In genomic region chr14:81051547-81051946, GRCh38 we compare ENCODE assay signal across 26 cellular contexts.
DNase-seq lines count a peak whose midpoint lies in the region; ATAC-seq, FAIRE-seq and TF ChIP-seq lines count a peak whose summit lies in the region.
"Had no signal": no experiment of that assay in that cellular context is flagged by ENCODE, and none has a peak within 500 bp of the region (broad histone marks: within the 10 kb centered on the region; RNA-seq: fewer than 3 reads in every experiment).

No MANE protein-coding gene starts in this region.

- H3K9me3 ChIP-seq in OCI-LY7 (ENCODE audit: low read length): 0 out of 2 replicates have a peak, but pooled peaks cover 10% of the 10 kb centered on the region

- no peak overlapping the region for H3K4me3 ChIP-seq in OCI-LY7 (ENCODE audit: low read depth, low read length, poor library complexity, severe bottlenecking)
- H3K4me3 ChIP-seq: A549; BLaER1 treated with 17β-estradiol and CSF1 and Interleukin-3, amounts not matched to agents 10 nM and 100 nM; GM12878 had no signal

- no peaks in the 10 kb centered on the region for H3K36me3 ChIP-seq in OCI-LY7 (ENCODE audit: insufficient read depth, low read length)
- H3K36me3 ChIP-seq: BLaER1 treated with 17β-estradiol and CSF1 and Interleukin-3, amounts not matched to agents 10 nM and 100 nM had no signal

- DNase-seq in HTR-8/SVneo (ENCODE audit: insufficient read length, low spot score) (no peak), NAMALWA (ENCODE audit: low spot score) (peak; percentile 6), OCI-LY7 (ENCODE audit: low spot score) (peak; percentile 4), memory B cell (ENCODE audit: low spot score in 2 of 2) (no peak)
- DNase-seq in activated naive CD4-positive, alpha-beta T cell treated with anti-CD3 and anti-CD28 coated beads, Interleukin-2, amount 50 U/mL, for 16 hours: no peak
- no peak for DNase-seq in activated CD8-positive, alpha-beta memory T cell treated with anti-CD3 and anti-CD28 coated beads, Interleukin-2, amount 10 ng/mL, durations not matched to agents 7 days and 5 days
- DNase-seq: Caco-2; Calu3; CD4-positive, alpha-beta T cell; CD8-positive, alpha-beta T cell; DMS153; DMS53; DMS79; DND-41; EL; GDM1 had no signal

- H3K4me1 ChIP-seq in OCI-LY7 (ENCODE audit: insufficient read depth, low read length, poor library complexity, severe bottlenecking): peaks cover 14% of the 10 kb centered on the region
- H3K4me1 ChIP-seq: A549; BLaER1 treated with 17β-estradiol and CSF1 and Interleukin-3, amounts not matched to agents 10 nM and 100 nM; Caco-2 had no signal

- no peak overlapping the region for H3K27ac Mint-ChIP-seq in memory B cell
- H3K27ac Mint-ChIP-seq in activated CD8-positive, alpha-beta memory T cell treated with anti-CD3 and anti-CD28 coated beads, Interleukin-2, amount 10 ng/mL, durations not matched to agents 7 days and 5 days: no peak overlapping the region
- H3K27ac Mint-ChIP-seq: B cell; CD4-positive, alpha-beta T cell; CD8-positive, alpha-beta T cell had no signal

- POLR2A ChIA-PET in OCI-LY7 (lab: Charles Lee): no interaction called here

- H3K27me3 Mint-ChIP-seq in memory B cell: no peaks in the 10 kb centered on the region
- peaks cover 5% of the 10 kb centered on the region for H3K27me3 Mint-ChIP-seq in activated CD8-positive, alpha-beta memory T cell treated with anti-CD3 and anti-CD28 coated beads, Interleukin-2, amount 10 ng/mL, durations not matched to agents 7 days and 5 days
- H3K27me3 Mint-ChIP-seq: CD4-positive, alpha-beta T cell had no signal

- peaks cover 12% of the 10 kb centered on the region for H3K9me3 Mint-ChIP-seq in memory B cell
- H3K9me3 Mint-ChIP-seq in activated CD8-positive, alpha-beta memory T cell treated with anti-CD3 and anti-CD28 coated beads, Interleukin-2, amount 10 ng/mL, durations not matched to agents 7 days and 5 days (ENCODE audit: low read depth): peaks cover 6% of the 10 kb centered on the region

- CTCF ChIA-PET in OCI-LY7 (lab: Charles Lee; ENCODE audit: unreplicated experiment): no interaction called here
- CTCF ChIA-PET in activated CD8-positive, alpha-beta memory T cell treated with anti-CD3 and anti-CD28 coated beads, Interleukin-2, amount 10 ng/mL, durations not matched to agents 7 days and 5 days (lab: Charles Lee): no interaction called here

- H4K20me1 ChIP-seq in OCI-LY7 (ENCODE audit: insufficient read depth, low read length): no peaks in the 10 kb centered on the region
- H4K20me1 ChIP-seq: BLaER1 treated with 17β-estradiol and CSF1 and Interleukin-3, amounts not matched to agents 10 nM and 100 nM had no signal

- no peaks in the 10 kb centered on the region for H3K9me2 ChIP-seq in OCI-LY7 (ENCODE audit: insufficient read depth, low read length)

- H3K27ac ChIP-seq in OCI-LY7 (ENCODE audit: low read depth, low read length, poor library complexity, severe bottlenecking): no peak overlapping the region
- H3K27ac ChIP-seq: 22Rv1; A549; BLaER1 treated with 17β-estradiol and CSF1 and Interleukin-3, amounts not matched to agents 10 nM and 100 nM; C4-2B had no signal

- peaks cover 4% of the 10 kb centered on the region for H3K36me3 Mint-ChIP-seq in memory B cell
- H3K36me3 Mint-ChIP-seq in activated CD8-positive, alpha-beta memory T cell treated with anti-CD3 and anti-CD28 coated beads, Interleukin-2, amount 10 ng/mL, durations not matched to agents 7 days and 5 days: peaks cover 2% of the 10 kb centered on the region
- H3K36me3 Mint-ChIP-seq: CD8-positive, alpha-beta T cell had no signal

- ATAC-seq in memory B cell (ENCODE audit: low read depth) (peak; percentile 42), HG03139 (IDR thresholded peaks at IDR 0.05; ENCODE audit: unreplicated experiment) (no peak)
- ATAC-seq in activated CD8-positive, alpha-beta memory T cell treated with anti-CD3 and anti-CD28 coated beads, Interleukin-2, amount 10 ng/mL, durations not matched to agents 7 days and 5 days: no peak
- ATAC-seq: A549; CD8-positive, alpha-beta T cell; GM12878 had no signal

- intact Hi-C loops in OCI-LY7 (cut with micrococcal nuclease; ENCODE audit: unreplicated experiment): no loop called here

- no peak overlapping the region for H3K4me3 Mint-ChIP-seq in memory B cell
- no peak overlapping the region for H3K4me3 Mint-ChIP-seq in activated CD8-positive, alpha-beta memory T cell treated with anti-CD3 and anti-CD28 coated beads, Interleukin-2, amount 10 ng/mL, durations not matched to agents 7 days and 5 days
- H3K4me3 Mint-ChIP-seq: B cell; CD4-positive, alpha-beta T cell; CD8-positive, alpha-beta T cell had no signal

- H3K4me2 ChIP-seq in OCI-LY7 (ENCODE audit: low read length): no peak overlapping the region; the same call in 1 of the 2 replicates
- H3K4me2 ChIP-seq: A549; BLaER1 treated with 17β-estradiol and CSF1 and Interleukin-3, amounts not matched to agents 10 nM and 100 nM had no signal

- BruUV-seq in OCI-LY7 (replicated peaks; lab: Mats Ljungman, UMichigan): no TSS peak

- peak overlapping the region; percentile 30; the same call in 1 of the 2 replicates for H2AFZ ChIP-seq in OCI-LY7 (ENCODE audit: low read length)

- FAIRE-seq in HTR-8/SVneo (lab: Jason Lieb, UNC): peak; percentile 28
- FAIRE-seq: A549, D721Med, GM12878, GM12892, GM18507 had no signal

- no peaks in the 10 kb centered on the region for H3K79me2 ChIP-seq in OCI-LY7 (ENCODE audit: insufficient read depth, low read depth, low read length)

- no peaks in the 10 kb centered on the region for H3K4me1 Mint-ChIP-seq in memory B cell
- no peaks in the 10 kb centered on the region for H3K4me1 Mint-ChIP-seq in activated CD8-positive, alpha-beta memory T cell treated with anti-CD3 and anti-CD28 coated beads, Interleukin-2, amount 10 ng/mL, durations not matched to agents 7 days and 5 days
- H3K4me1 Mint-ChIP-seq: B cell had no signal

- no peak for TF ChIP-seq CTCF in OCI-LY7 (conservative IDR thresholded peaks at IDR 0.05; ENCODE audit: low read length)

Comparison
In these comparisons a context has a peak if more than half of its experiments do, and no peak if none do; other contexts are left out.
1. DNase-seq: peak in NAMALWA (single experiment) and OCI-LY7 (single experiment); none in HTR-8/SVneo (single experiment), memory B cell (0 of 2), activated naive CD4-positive, alpha-beta T cell treated with anti-CD3 and anti-CD28 coated beads, Interleukin-2, amount 50 U/mL, for 16 hours (single experiment) and activated CD8-positive, alpha-beta memory T cell treated with anti-CD3 and anti-CD28 coated beads, Interleukin-2, amount 10 ng/mL, durations not matched to agents 7 days and 5 days (single experiment).